23 cellular contexts compared by ENCODE assay signal in the genomic region with DNA sequence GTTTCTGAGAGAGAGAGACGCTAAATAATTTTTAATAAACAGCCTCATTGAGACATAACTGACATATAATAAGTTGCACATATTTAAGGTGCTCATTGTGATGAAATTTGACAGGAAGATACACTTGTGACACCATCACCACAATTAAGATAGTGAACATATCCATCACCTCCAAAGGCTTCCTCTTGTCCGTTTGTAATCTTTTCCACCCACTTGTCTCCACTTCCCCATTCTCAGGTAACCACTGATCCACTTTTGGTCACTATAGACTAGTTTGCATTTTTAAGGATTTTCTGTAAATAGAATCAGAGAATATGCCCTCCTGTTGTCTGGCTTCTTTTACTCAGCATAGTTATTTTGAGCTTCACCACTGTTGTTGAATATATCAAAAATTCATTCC.
"Had no signal": no experiment of that assay in that cellular context is flagged by ENCODE, and none has a peak within 500 bp of the region (broad histone marks: within the 10 kb centered on the region; RNA-seq: fewer than 3 reads in every experiment).

No MANE protein-coding gene starts in this region.

- ATAC-seq: heart right ventricle; left cardiac atrium; left lung; mucosa of descending colon; right lobe of liver; stimulated activated naive B cell treated with anti-CD40 and anti-IgM and Interleukin-4, amounts not matched to agents 10 μg/mL and 1 μg/mL and 100 μg/mL, for 72 hours had no signal

- H3K4me1 ChIP-seq: esophagus squamous epithelium, heart right ventricle, left lung, neural progenitor cell, parathyroid adenoma, right lobe of liver, tibial nerve had no signal

- H3K27ac ChIP-seq: esophagus squamous epithelium, heart right ventricle, left lung, neural progenitor cell, parathyroid adenoma, right lobe of liver, thoracic aorta, tibial nerve, upper lobe of left lung had no signal

- H3K4me3 ChIP-seq: esophagus squamous epithelium, heart right ventricle, left lung, mucosa of descending colon, neural progenitor cell, right lobe of liver, thoracic aorta, tibial nerve, upper lobe of left lung had no signal

- H3K9me3 ChIP-seq: esophagus squamous epithelium, heart right ventricle, left lung, mucosa of descending colon, right lobe of liver, thoracic aorta, tibial nerve, upper lobe of left lung had no signal

- H3K36me3 ChIP-seq: esophagus squamous epithelium, heart right ventricle, left lung, neural progenitor cell, right lobe of liver, thoracic aorta, tibial nerve, upper lobe of left lung had no signal

- H3K27me3 ChIP-seq: left lung, neural progenitor cell, right lobe of liver, tibial nerve, upper lobe of left lung had no signal

- DNase-seq: cortex of kidney; effector memory CD4-positive, alpha-beta T cell; erythroblast; esophagus squamous epithelium; foreskin melanocyte; glutamatergic neuron; heart right ventricle; hippocampal formation; left cardiac atrium; left lung; mesenchymal stem cell; mucosa of descending colon; naive B cell; right lobe of liver; small intestine; stimulated activated CD4-positive, alpha-beta T cell treated with anti-CD3 and anti-CD28 coated beads, Interleukin-15, amount 100 ng/mL, for 24 hours; stimulated activated CD4-positive, alpha-beta T cell treated with anti-CD3 and anti-CD28 coated beads, Interleukin-2, amount 100 ng/mL, for 48 hours; stimulated activated naive B cell treated with anti-CD40 and anti-IgM and Interleukin-4, amounts not matched to agents 10 μg/mL and 1 μg/mL and 100 μg/mL, for 72 hours; upper lobe of left lung had no signal
